Comparison of ENCODE assay signal across 12 cellular contexts in genomic region chr3:149646181-149646766, GRCh38. TPM values are rescaled to one million over a fixed set of nuclear protein-coding genes. Genes with fewer than 3 reads are reported as not detected.
DNase-seq lines count a peak whose midpoint lies in the region; ATAC-seq, FAIRE-seq and TF ChIP-seq lines count a peak whose summit lies in the region.
"Had no signal": no experiment of that assay in that cellular context is flagged by ENCODE, and none has a peak within 500 bp of the region (broad histone marks: within the 10 kb centered on the region; RNA-seq: fewer than 3 reads in every experiment).

No MANE protein-coding gene starts in this region.

- no peak overlapping the region for H3K4me2 ChIP-seq in trophoblast cell (ENCODE audit: low read length)
- no peak overlapping the region for H3K4me2 ChIP-seq in mesendoderm (ENCODE audit: low read length)

- no peak overlapping the region for H2BK120ac ChIP-seq in trophoblast cell (ENCODE audit: insufficient read depth, low read length, poor library complexity)
- no peak overlapping the region for H2BK120ac ChIP-seq in mesendoderm (ENCODE audit: low read depth, low read length)

- no peak overlapping the region for H3K14ac ChIP-seq in trophoblast cell (ENCODE audit: low read length)

- WGBS in trophoblast cell (ENCODE audit: extremely low coverage, insufficient coverage, insufficient read length): 100% methylated on average over 1 of the region's 4 CpGs
- WGBS in mesendoderm (ENCODE audit: extremely low coverage, insufficient coverage, low lambda C conversion rate): 100% methylated on average over 1 of the region's 4 CpGs

- ATAC-seq in HG02571 (IDR thresholded peaks at IDR 0.05; ENCODE audit: unreplicated experiment): no peak
- ATAC-seq: stimulated activated memory B cell treated with anti-CD40 and anti-IgM and Interleukin-4, amounts not matched to agents 10 μg/mL and 1 μg/mL and 100 μg/mL, for 72 hours had no signal

- no peak for TF ChIP-seq CTCF in brain microvascular endothelial cell (IDR thresholded peaks at IDR 0.05; ENCODE audit: low read depth, low read length, missing control alignments)

- H2BK15ac ChIP-seq in mesendoderm (replicated peaks; ENCODE audit: low read depth): no peak overlapping the region

- no peak overlapping the region for H4K8ac ChIP-seq in trophoblast cell (ENCODE audit: low read depth, low read length)
- H4K8ac ChIP-seq in mesendoderm (ENCODE audit: low read depth, low read length): no peak overlapping the region

- H3K9me3 ChIP-seq in trophoblast cell (ENCODE audit: insufficient read depth, low read depth, low read length): no peaks in the 10 kb centered on the region

- H3K9me3 Mint-ChIP-seq in activated T-cell treated with anti-CD3 and anti-CD28 coated beads, Interleukin-2, amount 50 U/mL, for 24 hours: no peaks in the 10 kb centered on the region
- H3K9me3 Mint-ChIP-seq: stimulated activated memory B cell treated with anti-CD40 and anti-IgM and Interleukin-4, amounts not matched to agents 10 μg/mL and 1 μg/mL and 100 μg/mL, for 72 hours had no signal

- H3K27me3 ChIP-seq in brain microvascular endothelial cell (replicated peaks) (no peaks in the 10 kb centered on the region), trophoblast cell (ENCODE audit: insufficient read depth, low read length) (no peaks in the 10 kb centered on the region), mesendoderm (ENCODE audit: insufficient read depth, low read length, poor library complexity) (no peaks in the 10 kb centered on the region)

- in situ Hi-C loops in brain microvascular endothelial cell (cut with HindIII; ENCODE audit: low pct_ligation_motif_present, low sequenced_read_pairs): no loop called here

- H3K23ac ChIP-seq in trophoblast cell (ENCODE audit: low read length) (no peak overlapping the region), mesendoderm (ENCODE audit: low read length) (no peak overlapping the region)

- H3K4me1 Mint-ChIP-seq in activated T-cell treated with anti-CD3 and anti-CD28 coated beads, Interleukin-2, amount 50 U/mL, for 24 hours (ENCODE audit: low read depth): no peaks in the 10 kb centered on the region

- no peak overlapping the region for H4K91ac ChIP-seq in trophoblast cell (ENCODE audit: low read depth, low read length)

- H3K9ac ChIP-seq in trophoblast cell (ENCODE audit: low read length) (no peak overlapping the region), mesendoderm (ENCODE audit: low read length) (no peak overlapping the region)

- H3K4me1 ChIP-seq in trophoblast cell (ENCODE audit: control insufficient read depth in 1 of 2, insufficient read depth in 2 of 2, low read length in 2 of 2) (no peaks in the 10 kb centered on the region), mesendoderm (ENCODE audit: control insufficient read depth, low read depth, low read length) (peaks cover 4% of the 10 kb centered on the region)

- H3K4me3 ChIP-seq in brain microvascular endothelial cell (ENCODE audit: low read depth, low read length) (no peak overlapping the region), trophoblast cell (ENCODE audit: low read depth, low read length) (no peak overlapping the region), mesendoderm (ENCODE audit: low read length) (no peak overlapping the region)

- peaks cover 15% of the 10 kb centered on the region for H3K27me3 Mint-ChIP-seq in activated T-cell treated with anti-CD3 and anti-CD28 coated beads, Interleukin-2, amount 50 U/mL, for 24 hours
- H3K27me3 Mint-ChIP-seq: stimulated activated memory B cell treated with anti-CD40 and anti-IgM and Interleukin-4, amounts not matched to agents 10 μg/mL and 1 μg/mL and 100 μg/mL, for 72 hours had no signal

- H3K4ac ChIP-seq in trophoblast cell (ENCODE audit: low read depth, low read length) (peak overlapping the region; percentile 59), mesendoderm (ENCODE audit: low read depth, low read length) (no peak overlapping the region)

- H3K79me1 ChIP-seq in trophoblast cell (ENCODE audit: low read length) (no peaks in the 10 kb centered on the region), mesendoderm (ENCODE audit: low read length) (peaks cover 16% of the 10 kb centered on the region)

- no peak overlapping the region for H3K4me3 Mint-ChIP-seq in activated T-cell treated with anti-CD3 and anti-CD28 coated beads, Interleukin-2, amount 50 U/mL, for 24 hours
- H3K4me3 Mint-ChIP-seq: stimulated activated memory B cell treated with anti-CD40 and anti-IgM and Interleukin-4, amounts not matched to agents 10 μg/mL and 1 μg/mL and 100 μg/mL, for 72 hours had no signal

- H4K5ac ChIP-seq in mesendoderm (ENCODE audit: low read length): no peak overlapping the region

- no peak for DNase-seq in GM18507 (ENCODE audit: extremely low spot score, insufficient read length, low read depth)
- DNase-seq in OCI-M1 (lab: John Stamatoyannopoulos, UW): peak; percentile 71
- peak; percentile 63 for DNase-seq in brain microvascular endothelial cell
- DNase-seq in trophoblast cell: peak; percentile 65 to 82
- no peak for DNase-seq in activated T-cell treated with anti-CD3 and anti-CD28 coated beads, Interleukin-2, amount 50 U/mL, for 24 hours
- DNase-seq in Ammon's horn (ENCODE audit: low spot score): no peak
- no peak for DNase-seq in mesendoderm
- DNase-seq: activated CD4-positive, alpha-beta T cell treated with anti-CD3 and anti-CD28 coated beads, Interleukin-2, amount 50 U/mL, for 1 hour; NCI-H1694; T-helper 1 cell had no signal

- H2AK5ac ChIP-seq in trophoblast cell (ENCODE audit: low read length) (no peak overlapping the region), mesendoderm (ENCODE audit: low read length) (no peak overlapping the region)

- no peak overlapping the region for H3K27ac Mint-ChIP-seq in activated T-cell treated with anti-CD3 and anti-CD28 coated beads, Interleukin-2, amount 50 U/mL, for 24 hours
- H3K27ac Mint-ChIP-seq: stimulated activated memory B cell treated with anti-CD40 and anti-IgM and Interleukin-4, amounts not matched to agents 10 μg/mL and 1 μg/mL and 100 μg/mL, for 72 hours had no signal

- H3K79me2 ChIP-seq in trophoblast cell (ENCODE audit: control insufficient read depth, insufficient read depth, low read length, poor library complexity): peaks cover 9% of the 10 kb centered on the region
- peaks cover 17% of the 10 kb centered on the region for H3K79me2 ChIP-seq in mesendoderm (ENCODE audit: control insufficient read depth, insufficient read depth, low read length)

- H3K36me3 ChIP-seq in brain microvascular endothelial cell (replicated peaks) (peaks cover 31% of the 10 kb centered on the region), trophoblast cell (ENCODE audit: control insufficient read depth in 1 of 2, insufficient read depth in 2 of 2, low read length in 2 of 2) (peaks cover 14 to 24% of the 10 kb centered on the region in 2 experiments), mesendoderm (ENCODE audit: control insufficient read depth, insufficient read depth, low read length) (no peaks in the 10 kb centered on the region)

- H2BK12ac ChIP-seq in trophoblast cell (ENCODE audit: low read length): no peak overlapping the region

- no peak overlapping the region for H3K18ac ChIP-seq in trophoblast cell (ENCODE audit: low read length)
- H3K18ac ChIP-seq in mesendoderm (ENCODE audit: low read length): no peak overlapping the region

- no peaks in the 10 kb centered on the region for H3K36me3 Mint-ChIP-seq in activated T-cell treated with anti-CD3 and anti-CD28 coated beads, Interleukin-2, amount 50 U/mL, for 24 hours (ENCODE audit: low read depth)
- H3K36me3 Mint-ChIP-seq: stimulated activated memory B cell treated with anti-CD40 and anti-IgM and Interleukin-4, amounts not matched to agents 10 μg/mL and 1 μg/mL and 100 μg/mL, for 72 hours had no signal

- H3K27ac ChIP-seq in brain microvascular endothelial cell: no peak overlapping the region
- H3K27ac ChIP-seq in trophoblast cell (ENCODE audit: low read depth, low read length): no peak overlapping the region
- H3K27ac ChIP-seq in mesendoderm (ENCODE audit: low read depth, low read length): no peak overlapping the region

- FAIRE-seq in GM18507 (lab: Jason Lieb, UNC): peak; percentile 36

- H3K56ac ChIP-seq in mesendoderm (ENCODE audit: low read length): no peak overlapping the region

- H2AFZ ChIP-seq in trophoblast cell (ENCODE audit: insufficient read depth, low read length, poor library complexity): no peak overlapping the region

- H2BK5ac ChIP-seq in trophoblast cell (ENCODE audit: low read depth, low read length, poor library complexity) (no peak overlapping the region), mesendoderm (ENCODE audit: low read length) (no peak overlapping the region)

- H4K12ac ChIP-seq in trophoblast cell (ENCODE audit: low read depth, low read length): no peak overlapping the region

RNA-seq across cellular contexts. Expression of gene WWTR1, which starts 11.6 kb away (rescaled TPM):
- 60.2 and 61.6 TPM in 2 replicates for polyA plus RNA-seq in trophoblast cell (2013)
- 25.5 TPM for polyA plus RNA-seq in mesendoderm (2013, experiment 1 of 2)
- 25.1 TPM for polyA plus RNA-seq in mesendoderm (2013, experiment 2 of 2)

Comparison
In these comparisons a context has a peak if more than half of its experiments do, and no peak if none do; other contexts are left out.
1. DNase-seq: peak in OCI-M1 (single experiment), brain microvascular endothelial cell (single experiment) and trophoblast cell (2 of 2); none in GM18507 (single experiment), activated T-cell treated with anti-CD3 and anti-CD28 coated beads, Interleukin-2, amount 50 U/mL, for 24 hours (single experiment), Ammon's horn (single experiment) and mesendoderm (single experiment).